10 cellular contexts compared by ENCODE assay signal in the genomic region with DNA sequence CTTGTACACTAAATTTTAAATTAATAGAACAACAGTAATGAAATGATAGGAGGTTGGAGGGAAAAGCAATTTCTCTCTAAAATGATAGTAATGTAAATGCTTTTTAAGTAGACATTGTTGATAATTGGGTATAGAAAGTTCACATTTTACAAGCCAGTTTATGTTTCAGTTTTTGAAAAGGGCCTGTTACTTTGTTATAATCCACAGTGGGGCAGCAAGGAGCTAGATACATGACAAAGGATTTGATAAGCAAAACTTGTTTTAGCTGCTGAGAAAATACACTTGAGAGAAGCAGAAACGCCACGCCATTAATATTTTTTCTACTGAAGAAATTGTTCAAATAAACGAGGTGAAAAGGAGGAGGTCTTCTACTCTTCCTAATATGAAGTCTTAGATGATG. TPM values are rescaled to one million over a fixed set of nuclear protein-coding genes. Genes with fewer than 3 reads are reported as not detected.
DNase-seq lines count a peak whose midpoint lies in the region; ATAC-seq and TF ChIP-seq lines count a peak whose summit lies in the region.
"Had no signal": no experiment of that assay in that cellular context is flagged by ENCODE, and none has a peak within 500 bp of the region (broad histone marks: within the 10 kb centered on the region; RNA-seq: fewer than 3 reads in every experiment).

No MANE protein-coding gene starts in this region.

- no TSS peak for BruUV-seq in PC-3 (replicated peaks; lab: Mats Ljungman, UMichigan)

- TF ChIP-seq CTCF in PC-3 (conservative IDR thresholded peaks at IDR 0.05; ENCODE audit: low read depth, low read length) = peak; percentile 25; the same call in 1 of the 2 replicates

- H3K9me3 ChIP-seq in PC-3 (ENCODE audit: low read length) = no peaks in the 10 kb centered on the region

- CTCF ChIA-PET in activated CD4-positive, alpha-beta T cell treated with anti-CD3 and anti-CD28 coated beads, Interleukin-2, amount 10 ng/mL, durations not matched to agents 7 days and 5 days (lab: Charles Lee) = interaction anchor here (1.3 kb wide), 1 partner anchor 12 kb away, joined by 4 read pairs; no protein-coding TSS in a partner anchor
- CTCF ChIA-PET in PC-3 (lab: Charles Lee) = interaction anchor here (1.0 kb wide), 1 partner anchor 35 kb away, joined by 4 read pairs; no protein-coding TSS in a partner anchor

- no peaks in the 10 kb centered on the region for H3K9me2 ChIP-seq in PC-3 (replicated peaks; ENCODE audit: low read length)

- POLR2A ChIA-PET in activated CD4-positive, alpha-beta T cell treated with anti-CD3 and anti-CD28 coated beads, Interleukin-2, amount 10 ng/mL, durations not matched to agents 7 days and 5 days (lab: Charles Lee) = no interaction called here
- POLR2A ChIA-PET in PC-3 (lab: Charles Lee; ENCODE audit: unreplicated experiment) = no interaction called here

- H4K20me1 ChIP-seq in PC-3 (ENCODE audit: low read length) = no peaks in the 10 kb centered on the region

- H2AFZ ChIP-seq in PC-3 (ENCODE audit: low read length) = no peak overlapping the region

- 0 out of 2 replicates have a peak, but pooled peaks cover under 1% of the 10 kb centered on the region for H3K4me1 ChIP-seq in PC-3 (ENCODE audit: insufficient read depth, low read length)

- peaks cover 61% of the 10 kb centered on the region for H3K36me3 Mint-ChIP-seq in activated CD4-positive, alpha-beta T cell treated with anti-CD3 and anti-CD28 coated beads, Interleukin-2, amount 10 ng/mL, durations not matched to agents 7 days and 5 days (ENCODE audit: low read depth)

- peak; percentile 17 for DNase-seq in activated CD4-positive, alpha-beta T cell treated with anti-CD3 and anti-CD28 coated beads, Interleukin-2, amount 10 ng/mL, durations not matched to agents 7 days and 5 days
- no peak for DNase-seq in activated CD4-positive, alpha-beta T cell treated with anti-CD3 and anti-CD28 coated beads, Interleukin-2, amount 50 U/mL, for 48 hours
- DNase-seq in PC-3 (peak; percentile 21), fibroblast of peridontal ligament (ENCODE audit: extremely low read depth) (peak; percentile 70), superior temporal gyrus (ENCODE audit: extremely low spot score) (peak; percentile 84), NCI-H1417 treated with DMSO at 0.1 percent for 48 hours (lab: John Stamatoyannopoulos, UW) (no peak)
- DNase-seq: activated T-cell treated with anti-CD3 and anti-CD28 coated beads, Interleukin-2, amount 50 U/mL, for 48 hours; DMS153 had no signal

- no peak overlapping the region for H3K27ac Mint-ChIP-seq in activated CD4-positive, alpha-beta T cell treated with anti-CD3 and anti-CD28 coated beads, Interleukin-2, amount 10 ng/mL, durations not matched to agents 7 days and 5 days

- H3K4me2 ChIP-seq in PC-3 (ENCODE audit: low read length) = no peak overlapping the region

- intact Hi-C loops in PC-3 (cut with micrococcal nuclease) = no loop called here

- H3K27me3 ChIP-seq in PC-3 (ENCODE audit: low read length) = no peaks in the 10 kb centered on the region

- ATAC-seq in PC-3 (no peak), GM19467 (IDR thresholded peaks at IDR 0.05; ENCODE audit: unreplicated experiment) (no peak), HG02623 (IDR thresholded peaks at IDR 0.05; ENCODE audit: unreplicated experiment) (no peak)

- no peaks in the 10 kb centered on the region for H3K79me2 ChIP-seq in PC-3 (ENCODE audit: low read length)

- peaks cover 14% of the 10 kb centered on the region for H3K36me3 ChIP-seq in PC-3 (ENCODE audit: low read depth, low read length)

- no peak overlapping the region for H3K27ac ChIP-seq in PC-3 (ENCODE audit: low read length)

- H3K27me3 Mint-ChIP-seq in activated CD4-positive, alpha-beta T cell treated with anti-CD3 and anti-CD28 coated beads, Interleukin-2, amount 10 ng/mL, durations not matched to agents 7 days and 5 days = no peaks in the 10 kb centered on the region

- no peak overlapping the region for H3K4me3 ChIP-seq in PC-3 (ENCODE audit: low read length)

- no peaks in the 10 kb centered on the region for H3F3A ChIP-seq in PC-3 (ENCODE audit: low read length, unreplicated experiment)

- H3K9ac ChIP-seq in PC-3 (ENCODE audit: low read length) = no peak overlapping the region

- H3K4me1 Mint-ChIP-seq in activated CD4-positive, alpha-beta T cell treated with anti-CD3 and anti-CD28 coated beads, Interleukin-2, amount 10 ng/mL, durations not matched to agents 7 days and 5 days = peaks cover 28% of the 10 kb centered on the region

- no peak overlapping the region for H3K4me3 Mint-ChIP-seq in activated CD4-positive, alpha-beta T cell treated with anti-CD3 and anti-CD28 coated beads, Interleukin-2, amount 10 ng/mL, durations not matched to agents 7 days and 5 days

- H3K9me3 Mint-ChIP-seq in activated CD4-positive, alpha-beta T cell treated with anti-CD3 and anti-CD28 coated beads, Interleukin-2, amount 10 ng/mL, durations not matched to agents 7 days and 5 days = no peaks in the 10 kb centered on the region

RNA-seq across cellular contexts. Expression of a gene that starts 30.2 kb away (rescaled TPM):
- total RNA-seq in activated CD4-positive, alpha-beta T cell treated with anti-CD3 and anti-CD28 coated beads, Interleukin-2, amount 10 ng/mL, durations not matched to agents 7 days and 5 days = 10 to 100 TPM; 66.0 to 70.9 TPM
- 34.8 and 43.1 TPM in 2 replicates for total RNA-seq in PC-3 (2014; rRNA removed)

Comparison
In these comparisons a context has a peak if more than half of its experiments do, and no peak if none do; other contexts are left out.
1. DNase-seq: peak in activated CD4-positive, alpha-beta T cell treated with anti-CD3 and anti-CD28 coated beads, Interleukin-2, amount 10 ng/mL, durations not matched to agents 7 days and 5 days (single experiment), PC-3 (single experiment), fibroblast of peridontal ligament (single experiment) and superior temporal gyrus (single experiment); none in activated CD4-positive, alpha-beta T cell treated with anti-CD3 and anti-CD28 coated beads, Interleukin-2, amount 50 U/mL, for 48 hours (0 of 2) and NCI-H1417 treated with DMSO at 0.1 percent for 48 hours (single experiment).